8 cellular contexts compared by ENCODE assay signal in genomic region chr7:7640221-7641128, GRCh38. TPM values are rescaled to one million over a fixed set of nuclear protein-coding genes. Genes with fewer than 3 reads are reported as not detected.
DNase-seq lines count a peak whose midpoint lies in the region; ATAC-seq and TF ChIP-seq lines count a peak whose summit lies in the region.

Gene UMAD1 (plus strand): TSS chr7:7640752. CDS start chr7:7673372, 32,620 bp downstream.

- H3K4me1 ChIP-seq in ovary (ENCODE audit: insufficient read depth) (peaks cover 2% of the 10 kb centered on the region), thyroid gland (peaks cover 12 to 14% of the 10 kb centered on the region in 2 donors)

- WGBS in ovary, 3 donors, result 0% methylated on average over 67 to 68 of the region's 68 CpGs
- WGBS in thyroid gland, 2 donors, result 0% methylated on average over 49 to 56 of the region's 68 CpGs

- H3K9me3 ChIP-seq in ovary, result no peaks in the 10 kb centered on the region
- no peaks in the 10 kb centered on the region for H3K9me3 ChIP-seq in thyroid gland

- H3K36me3 ChIP-seq in ovary (no peaks in the 10 kb centered on the region), thyroid gland (no peaks in the 10 kb centered on the region)

- H3K27me3 ChIP-seq in ovary (no peaks in the 10 kb centered on the region), thyroid gland (no peaks in the 10 kb centered on the region)

- H3K4me3 ChIP-seq in GM12864 (ENCODE audit: low read depth, low read length), result peak within 1 kb of the TSS; percentile 98
- peak within 1 kb of the TSS; percentile 81 for H3K4me3 ChIP-seq in ovary
- peak within 1 kb of the TSS; percentile 58 to 88 (median 82) for H3K4me3 ChIP-seq in thyroid gland (replicated peaks in 1 of 3)

- intact Hi-C loops in Right ventricle myocardium inferior (cut with DNase I), result loop anchor here (2.0 to 5.0 kb wide), 3 partner anchors 74 to 577 kb away; partner anchors contain the start of genes GLCCI1 and MIOS
- intact Hi-C loops in ovary (cut with DNase I), result no loop called here
- intact Hi-C loops in thyroid gland (cut with DNase I), result no loop called here

- TF ChIP-seq CTCF in GM12864 (IDR thresholded peaks at IDR 0.05; ENCODE audit: low read depth, low read length, missing control alignments) (no peak), ovary (IDR thresholded peaks at IDR 0.05) (peak in 1 of 3 donors; percentile 8), thyroid gland (IDR thresholded peaks at IDR 0.05) (no peak)

- peak within 1 kb of the TSS; percentile 38 to 76 for H3K27ac ChIP-seq in ovary
- H3K27ac ChIP-seq in thyroid gland, result peak within 1 kb of the TSS; percentile 80 to 93 (median 92)

- DNase-seq in GM12864 (ENCODE audit: low read depth), result peak; percentile 99
- DNase-seq in NCI-H1417 (lab: John Stamatoyannopoulos, UW), result peak; percentile 98 to 100 (median 99)
- DNase-seq in SW 1271 (lab: John Stamatoyannopoulos, UW), result peak; percentile 100
- peak; percentile 97 for DNase-seq in activated naive CD8-positive, alpha-beta T cell treated with anti-CD3 and anti-CD28 coated beads, Interleukin-2, amount 50 U/mL, for 16 hours (ENCODE audit: low read depth, low spot score)
- peak; percentile 99 for DNase-seq in Right ventricle myocardium inferior (ENCODE audit: missing footprints)
- peak; percentile 96 to 98 (median 98) for DNase-seq in ovary
- DNase-seq in thyroid gland, result peak; percentile 99 to 100

- TF ChIP-seq EP300 in ovary (IDR thresholded peaks at IDR 0.05), result no peak

- ATAC-seq in HG02759 (IDR thresholded peaks at IDR 0.05; ENCODE audit: unreplicated experiment), result peak; percentile 99
- peak; percentile 100 for ATAC-seq in Right ventricle myocardium inferior

- TF ChIP-seq POLR2A in ovary (IDR thresholded peaks at IDR 0.05), result peak; percentile 81
- peak; percentile 71 to 86 for TF ChIP-seq POLR2A in thyroid gland (IDR thresholded peaks at IDR 0.05)

RNA-seq across cellular contexts. Expression of gene UMAD1, which starts in this region (rescaled TPM):
- total RNA-seq in Right ventricle myocardium inferior (13.3 TPM), ovary (10 to 100 TPM; 10.4 to 19.1 (median 16.2) TPM), thyroid gland (10 to 100 TPM; 39.4 to 46.4 (median 44.0) TPM)
- polyA plus RNA-seq in ovary, result 10 to 100 TPM; 12.6 to 16.6 TPM

Comparison
In these comparisons a context has a peak if more than half of its experiments do, and no peak if none do; other contexts are left out.
1. Peak in every context shown above with its lines: DNase-seq, ATAC-seq, H3K4me3 ChIP-seq and H3K27ac ChIP-seq.